8 cellular contexts compared by ENCODE assay signal in genomic region chr6:41939848-41940758, GRCh38. TPM values are rescaled to one million over a fixed set of nuclear protein-coding genes. Genes with fewer than 3 reads are reported as not detected.
DNase-seq lines count a peak whose midpoint lies in the region; ATAC-seq and TF ChIP-seq lines count a peak whose summit lies in the region.

No MANE protein-coding gene starts in this region.

- no peaks in the 10 kb centered on the region for H3K9me3 ChIP-seq in IMR-90 (ENCODE audit: control insufficient read depth, insufficient read depth, low read length)

- H2BK15ac ChIP-seq in IMR-90 (ENCODE audit: low read depth, low read length) = peak overlapping the region; percentile 74; the same call in 2 of the 3 replicates

- TF ChIP-seq POLR2A in IMR-90 (IDR thresholded peaks at IDR 0.05; ENCODE audit: low read depth, low read length) = no peak

- H3K9me1 ChIP-seq in IMR-90 (ENCODE audit: insufficient read depth, low read length) = peaks cover 16% of the 10 kb centered on the region; the same call in 1 of the 2 replicates

- peak overlapping the region; percentile 74 for H3K4ac ChIP-seq in IMR-90 (ENCODE audit: low read depth, low read length)

- peaks cover 46% of the 10 kb centered on the region for H4K20me1 ChIP-seq in IMR-90 (ENCODE audit: insufficient read depth, low read length)

- H2BK20ac ChIP-seq in IMR-90 (ENCODE audit: low read depth, low read length) = 0 out of 2 replicates have a peak overlapping the region, but pooled peaks have one; percentile 47

- peaks cover 60% of the 10 kb centered on the region for H3K36me3 Mint-ChIP-seq in activated CD8-positive, alpha-beta T cell treated with anti-CD3 and anti-CD28 coated beads for 36 hours (ENCODE audit: low read depth)
- peaks cover 3% of the 10 kb centered on the region for H3K36me3 Mint-ChIP-seq in osteocyte (ENCODE audit: unreplicated experiment)

- H2BK5ac ChIP-seq in IMR-90 (ENCODE audit: low read depth, low read length, poor library complexity, severe bottlenecking) = peak overlapping the region; percentile 78

- peak overlapping the region; percentile 34 for H3K18ac ChIP-seq in IMR-90 (ENCODE audit: low read depth, low read length)

- H3K56ac ChIP-seq in IMR-90 (ENCODE audit: extremely low read depth, insufficient read depth, low read length) = peak overlapping the region; percentile 38; the same call in 1 of the 2 replicates

- H3K4me1 Mint-ChIP-seq in activated CD8-positive, alpha-beta T cell treated with anti-CD3 and anti-CD28 coated beads for 36 hours (ENCODE audit: low read depth) = peaks cover 53% of the 10 kb centered on the region
- peaks cover 37% of the 10 kb centered on the region for H3K4me1 Mint-ChIP-seq in osteocyte (ENCODE audit: unreplicated experiment)

- H3K79me1 ChIP-seq in IMR-90 (ENCODE audit: low read depth in 1 of 2, low read length in 2 of 2) = peaks cover 9 to 58% of the 10 kb centered on the region in 2 experiments; a peak in 3 of 4 replicates

- no peak for TF ChIP-seq RAD21 in IMR-90 (IDR thresholded peaks at IDR 0.05; ENCODE audit: low read length)

- H3K9me3 Mint-ChIP-seq in activated CD8-positive, alpha-beta T cell treated with anti-CD3 and anti-CD28 coated beads for 36 hours = no peaks in the 10 kb centered on the region
- H3K9me3 Mint-ChIP-seq in osteocyte (ENCODE audit: unreplicated experiment) = no peaks in the 10 kb centered on the region

- CTCF ChIA-PET in AG04449 (lab: Yijun Ruan, JAX) = interaction anchor here (0.6 to 15.2 kb wide), 10 partner anchors 10 to 154 kb away, joined by 3 to 341 read pairs (median 8); partner anchors contain the start of genes BYSL, MED20, TAF8 and TOMM6
- CTCF ChIA-PET in IMR-90 (lab: Yijun Ruan, JAX) = interaction anchor here (0.7 to 1.1 kb wide), 3 partner anchors 105 to 506 kb away, joined by 3 read pairs; no protein-coding TSS in a partner anchor
- CTCF ChIA-PET in activated CD8-positive, alpha-beta T cell treated with anti-CD3 and anti-CD28 coated beads for 36 hours (lab: Charles Lee) = interaction anchor here (0.6 to 21.4 kb wide), 15 partner anchors 11 to 158 kb away, joined by 3 to 392 read pairs (median 4); partner anchors contain the start of genes BYSL, MED20, TAF8 and TOMM6

- peak overlapping the region; percentile 76 for H3K23ac ChIP-seq in IMR-90 (ENCODE audit: low read depth, low read length)

- in situ Hi-C loops in IMR-90 (cut with MboI; ENCODE audit: low sequenced_read_pairs) = loop anchor here (5.0 to 10.0 kb wide), 2 partner anchors 102 to 155 kb away; partner anchors contain the start of genes PRICKLE4 and TOMM6

- H4K91ac ChIP-seq in IMR-90 (ENCODE audit: insufficient read depth, low read depth, low read length) = peak overlapping the region; percentile 76

- peak overlapping the region; percentile 85 for H3K14ac ChIP-seq in IMR-90 (replicated peaks; ENCODE audit: low read depth, low read length)

- peak overlapping the region; percentile 68 for H3K9ac ChIP-seq in IMR-90 (ENCODE audit: low read depth, low read length)

- H3K27ac ChIP-seq in IMR-90 (ENCODE audit: insufficient read depth, low read length) = peak overlapping the region; percentile 76

- WGBS in IMR-90 (ENCODE audit: extremely low coverage in 2 of 2, insufficient read length in 1 of 2), 2 experiments = 12% methylated on average over 7 of the region's 27 CpGs; no CpG with 5 or more reads in 1 of the 2 experiments

- peak overlapping the region; percentile 91 for H3K27ac Mint-ChIP-seq in activated CD8-positive, alpha-beta T cell treated with anti-CD3 and anti-CD28 coated beads for 36 hours
- H3K27ac Mint-ChIP-seq in osteocyte (ENCODE audit: unreplicated experiment) = peak overlapping the region; percentile 51

- peak overlapping the region; percentile 65 for H2BK120ac ChIP-seq in IMR-90 (ENCODE audit: low read depth, low read length)

- H3K27me3 Mint-ChIP-seq in activated CD8-positive, alpha-beta T cell treated with anti-CD3 and anti-CD28 coated beads for 36 hours = no peaks in the 10 kb centered on the region
- no peaks in the 10 kb centered on the region for H3K27me3 Mint-ChIP-seq in osteocyte (ENCODE audit: unreplicated experiment)

- peaks cover 30% of the 10 kb centered on the region for H3K4me1 ChIP-seq in IMR-90 (ENCODE audit: control insufficient read depth, insufficient read depth, low read length)

- peak overlapping the region; percentile 91 for H3K4me2 ChIP-seq in IMR-90 (ENCODE audit: low read depth, low read length)

- peak overlapping the region; percentile 90 for H3K4me3 Mint-ChIP-seq in activated CD8-positive, alpha-beta T cell treated with anti-CD3 and anti-CD28 coated beads for 36 hours
- peak overlapping the region; percentile 81 for H3K4me3 Mint-ChIP-seq in osteocyte (ENCODE audit: unreplicated experiment)

- H2AFZ ChIP-seq in IMR-90 (replicated peaks; ENCODE audit: low read length, poor library complexity) = peak overlapping the region; percentile 95

- H3K36me3 ChIP-seq in IMR-90 (ENCODE audit: control insufficient read depth, insufficient read depth, low read length) = peaks cover 16% of the 10 kb centered on the region

- no peak for DNase-seq in AG04449 (ENCODE audit: low read depth, low spot score)
- peak; percentile 34 for DNase-seq in IMR-90
- peak; percentile 74 for DNase-seq in activated CD8-positive, alpha-beta T cell treated with anti-CD3 and anti-CD28 coated beads for 36 hours
- peak; percentile 62 for DNase-seq in fibroblast of mammary gland (ENCODE audit: low read depth)
- no peak for DNase-seq in osteocyte (ENCODE audit: extremely low spot score, unreplicated experiment)
- DNase-seq in RKO (ENCODE audit: low spot score) = no peak
- no peak for DNase-seq in NCI-H187 treated with DMSO at 0.1 percent for 48 hours (lab: John Stamatoyannopoulos, UW)

- H4K8ac ChIP-seq in IMR-90 (ENCODE audit: low read depth in 2 of 2, low read length in 2 of 2) = peak overlapping the region; percentile 62 to 68; a peak in 3 of 4 replicates

- dilution Hi-C loops in IMR-90 (cut with HindIII; ENCODE audit: low sequenced_read_pairs, unreplicated experiment) = no loop called here

- H2AK9ac ChIP-seq in IMR-90 (replicated peaks; ENCODE audit: low read depth, low read length, poor library complexity) = peak overlapping the region; percentile 99

- intact Hi-C loops in IMR-90 (cut with micrococcal nuclease) = loop anchor here (5.0 kb wide), 2 partner anchors 138 to 158 kb away; partner anchors contain the start of gene PRICKLE4
- intact Hi-C loops in activated CD8-positive, alpha-beta T cell treated with anti-CD3 and anti-CD28 coated beads for 36 hours (cut with micrococcal nuclease) = loop anchor here (2.0 to 5.0 kb wide), 4 partner anchors 37 to 93 kb away; no protein-coding TSS in a partner anchor

- BruUV-seq in IMR-90 (replicated peaks; lab: Mats Ljungman, UMichigan) = no TSS peak

- no peaks in the 10 kb centered on the region for H3K27me3 ChIP-seq in IMR-90 (ENCODE audit: control insufficient read depth, insufficient read depth, low read length)

- TF ChIP-seq CTCF in AG04449 (IDR thresholded peaks at IDR 0.05; ENCODE audit: insufficient read depth, low read length, missing control alignments) (no peak), IMR-90 (conservative IDR thresholded peaks at IDR 0.05; ENCODE audit: low read depth, low read length) (no peak), fibroblast of mammary gland (conservative IDR thresholded peaks at IDR 0.05; ENCODE audit: control insufficient read depth, insufficient read depth, low read depth, low read length) (no peak), osteocyte (IDR thresholded peaks at IDR 0.05) (no peak)
- TF ChIP-seq CTCF in activated CD8-positive, alpha-beta T cell treated with anti-CD3 and anti-CD28 coated beads for 36 hours (IDR thresholded peaks at IDR 0.05) = no peak

- H3K4me3 ChIP-seq in AG04449 (ENCODE audit: low read depth, low read length) = peak overlapping the region; percentile 96
- peak overlapping the region; percentile 84 for H3K4me3 ChIP-seq in IMR-90 (ENCODE audit: insufficient read depth, low read depth, low read length)
- peak overlapping the region; percentile 77 for H3K4me3 ChIP-seq in fibroblast of mammary gland (ENCODE audit: control insufficient read depth, low read depth, low read length)

- POLR2A ChIA-PET in AG04449 (lab: Yijun Ruan, JAX) = interaction anchor here (0.6 to 1.7 kb wide), 3 partner anchors 19 to 237 kb away, joined by 3 to 4 read pairs (median 4); partner anchors contain the start of genes BYSL and MED20
- POLR2A ChIA-PET in IMR-90 (lab: Charles Lee; ENCODE audit: unreplicated experiment) = interaction anchor here (0.7 kb wide), 1 partner anchor 228 kb away, joined by 4 read pairs; no protein-coding TSS in a partner anchor
- POLR2A ChIA-PET in activated CD8-positive, alpha-beta T cell treated with anti-CD3 and anti-CD28 coated beads for 36 hours (lab: Charles Lee) = interaction anchor here (0.6 to 16.7 kb wide), 19 partner anchors 10 to 154 kb away, joined by 3 to 358 read pairs (median 5); partner anchors contain the start of genes BYSL, MED20, TAF8 and TOMM6

- H4K5ac ChIP-seq in IMR-90 (ENCODE audit: low read depth, low read length) = peak overlapping the region; percentile 74

- no peak for ATAC-seq in IMR-90 (ENCODE audit: low read depth)
- ATAC-seq in activated CD8-positive, alpha-beta T cell treated with anti-CD3 and anti-CD28 coated beads for 36 hours = peak; percentile 15
- ATAC-seq in HG02884 (IDR thresholded peaks at IDR 0.05; ENCODE audit: unreplicated experiment) = no peak

- H2AK5ac ChIP-seq in IMR-90 (ENCODE audit: low read depth, low read length) = peak overlapping the region; percentile 94

RNA-seq across cellular contexts. Expression of gene CCND3, which starts 1.5 kb away (rescaled TPM):
- total RNA-seq in IMR-90 (2012; rRNA removed) (19.2 and 19.4 TPM in 2 replicates), osteocyte (82.7 and 91.2 TPM in 2 replicates)
- polyA plus RNA-seq in IMR-90 (2012; rRNA removed) = 61.9 and 63.8 TPM in 2 replicates
- polyA plus RNA-seq in IMR-90 (2012; cell fraction: cytosol; rRNA removed) = 61.9 and 75.8 TPM in 2 replicates
- polyA plus RNA-seq in IMR-90 (2012; cell fraction: nucleus; rRNA removed; ENCODE audit: low replicate concordance) = 36.5 and 73.0 TPM in 2 replicates
- 100 to 1,000 TPM; 457 to 459 TPM for total RNA-seq in activated CD8-positive, alpha-beta T cell treated with anti-CD3 and anti-CD28 coated beads for 36 hours

RNA-seq across cellular contexts. Expression of gene BYSL, which starts 18.8 kb away (rescaled TPM):
- 25.3 and 26.7 TPM in 2 replicates for total RNA-seq in IMR-90 (2012; rRNA removed)
- 35.5 and 36.3 TPM in 2 replicates for polyA plus RNA-seq in IMR-90 (2012; rRNA removed)
- 23.5 and 24.9 TPM in 2 replicates for polyA plus RNA-seq in IMR-90 (2012; cell fraction: cytosol; rRNA removed)
- polyA plus RNA-seq in IMR-90 (2012; cell fraction: nucleus; rRNA removed; ENCODE audit: low replicate concordance) = 29.1 and 39.6 TPM in 2 replicates
- 10 to 100 TPM; 56.4 to 59.5 TPM for total RNA-seq in activated CD8-positive, alpha-beta T cell treated with anti-CD3 and anti-CD28 coated beads for 36 hours
- total RNA-seq in osteocyte = 20.2 and 22.7 TPM in 2 replicates

RNA-seq across cellular contexts. Expression of gene MED20, which starts 19.2 kb away (rescaled TPM):
- total RNA-seq in IMR-90 (2012; rRNA removed) = 35.6 and 38.2 TPM in 2 replicates
- polyA plus RNA-seq in IMR-90 (2012; rRNA removed) = 22.0 and 24.8 TPM in 2 replicates
- 16.4 and 20.3 TPM in 2 replicates for polyA plus RNA-seq in IMR-90 (2012; cell fraction: cytosol; rRNA removed)
- polyA plus RNA-seq in IMR-90 (2012; cell fraction: nucleus; rRNA removed; ENCODE audit: low replicate concordance) = 14.3 and 22.5 TPM in 2 replicates
- 10 to 100 TPM; 23.4 to 28.0 TPM for total RNA-seq in activated CD8-positive, alpha-beta T cell treated with anti-CD3 and anti-CD28 coated beads for 36 hours
- 24.3 and 30.0 TPM in 2 replicates for total RNA-seq in osteocyte

RNA-seq across cellular contexts. Expression of gene USP49, which starts 44.9 kb away (rescaled TPM):
- 1.4 TPM in 2 replicates for total RNA-seq in IMR-90 (2012; rRNA removed)
- polyA plus RNA-seq in IMR-90 (2012; rRNA removed) = 1.4 and 2.1 TPM in 2 replicates
- 0.55 and 0.92 TPM in 2 replicates for polyA plus RNA-seq in IMR-90 (2012; cell fraction: cytosol; rRNA removed)
- polyA plus RNA-seq in IMR-90 (2012; cell fraction: nucleus; rRNA removed; ENCODE audit: low replicate concordance) = 9.5 and 9.8 TPM in 2 replicates
- total RNA-seq in activated CD8-positive, alpha-beta T cell treated with anti-CD3 and anti-CD28 coated beads for 36 hours = 1 to 10 TPM; 5.7 to 5.9 TPM
- 5.2 and 5.4 TPM in 2 replicates for total RNA-seq in osteocyte

Comparison
In these comparisons a context has a peak if more than half of its experiments do, and no peak if none do; other contexts are left out.
1. DNase-seq: peak in IMR-90 (single experiment), activated CD8-positive, alpha-beta T cell treated with anti-CD3 and anti-CD28 coated beads for 36 hours (single experiment) and fibroblast of mammary gland (single experiment); none in AG04449 (single experiment), osteocyte (single experiment), RKO (single experiment) and NCI-H187 treated with DMSO at 0.1 percent for 48 hours (single experiment).
2. Peak in every context shown above with its lines, with median percentiles within 50 percentile points of each other: H3K4me3 ChIP-seq.